Comparison of ENCODE assay signal across 1 cellular context in the genomic region with DNA sequence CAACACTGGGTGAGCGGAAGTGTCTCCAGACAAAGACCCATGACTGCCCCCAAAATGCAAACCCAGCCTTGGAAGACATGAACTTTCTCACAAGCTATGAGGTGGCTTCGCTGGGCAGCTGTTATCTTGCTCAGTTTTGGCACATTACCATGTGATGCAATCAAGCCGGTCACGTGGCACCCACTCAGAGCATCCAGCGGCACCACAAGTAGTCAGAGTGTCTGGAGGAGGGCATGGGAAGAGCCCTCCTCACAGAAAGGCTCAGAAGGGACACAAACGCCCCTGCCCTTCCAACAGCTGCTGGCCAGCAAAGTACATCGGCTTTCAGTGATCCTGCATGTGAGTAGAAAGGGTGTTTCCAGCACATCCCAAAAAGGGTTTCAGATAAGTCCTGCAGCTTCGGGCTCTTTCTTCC.
TF ChIP-seq lines count a peak whose summit lies in the region.

No MANE protein-coding gene starts in this region.

TF ChIP-seq in HEK293, 187 proteins besides CTCF, POLR2A, EP300 and RAD21 (continued from another document and continues in another):
- TF ChIP-seq, protein P1, sequence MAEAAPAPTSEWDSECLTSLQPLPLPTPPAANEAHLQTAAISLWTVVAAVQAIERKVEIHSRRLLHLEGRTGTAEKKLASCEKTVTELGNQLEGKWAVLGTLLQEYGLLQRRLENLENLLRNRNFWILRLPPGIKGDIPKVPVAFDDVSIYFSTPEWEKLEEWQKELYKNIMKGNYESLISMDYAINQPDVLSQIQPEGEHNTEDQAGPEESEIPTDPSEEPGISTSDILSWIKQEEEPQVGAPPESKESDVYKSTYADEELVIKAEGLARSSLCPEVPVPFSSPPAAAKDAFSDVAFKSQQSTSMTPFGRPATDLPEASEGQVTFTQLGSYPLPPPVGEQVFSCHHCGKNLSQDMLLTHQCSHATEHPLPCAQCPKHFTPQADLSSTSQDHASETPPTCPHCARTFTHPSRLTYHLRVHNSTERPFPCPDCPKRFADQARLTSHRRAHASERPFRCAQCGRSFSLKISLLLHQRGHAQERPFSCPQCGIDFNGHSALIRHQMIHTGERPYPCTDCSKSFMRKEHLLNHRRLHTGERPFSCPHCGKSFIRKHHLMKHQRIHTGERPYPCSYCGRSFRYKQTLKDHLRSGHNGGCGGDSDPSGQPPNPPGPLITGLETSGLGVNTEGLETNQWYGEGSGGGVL (tag by site-specific recombination; IDR thresholded peaks at IDR 0.05): no peak
- no peak for TF ChIP-seq REPIN1 (tag by site-specific recombination; IDR thresholded peaks at IDR 0.05; ENCODE audit: low read depth)
- TF ChIP-seq ZBTB21 (tag by site-specific recombination; IDR thresholded peaks at IDR 0.05): peak; percentile 60; the same call in 1 of the 2 replicates
- no peak for TF ChIP-seq ZBTB20 (tag by site-specific recombination; IDR thresholded peaks at IDR 0.05)
- TF ChIP-seq ZSCAN23 (tag by site-specific recombination; IDR thresholded peaks at IDR 0.05): no peak
- TF ChIP-seq, protein P2, sequence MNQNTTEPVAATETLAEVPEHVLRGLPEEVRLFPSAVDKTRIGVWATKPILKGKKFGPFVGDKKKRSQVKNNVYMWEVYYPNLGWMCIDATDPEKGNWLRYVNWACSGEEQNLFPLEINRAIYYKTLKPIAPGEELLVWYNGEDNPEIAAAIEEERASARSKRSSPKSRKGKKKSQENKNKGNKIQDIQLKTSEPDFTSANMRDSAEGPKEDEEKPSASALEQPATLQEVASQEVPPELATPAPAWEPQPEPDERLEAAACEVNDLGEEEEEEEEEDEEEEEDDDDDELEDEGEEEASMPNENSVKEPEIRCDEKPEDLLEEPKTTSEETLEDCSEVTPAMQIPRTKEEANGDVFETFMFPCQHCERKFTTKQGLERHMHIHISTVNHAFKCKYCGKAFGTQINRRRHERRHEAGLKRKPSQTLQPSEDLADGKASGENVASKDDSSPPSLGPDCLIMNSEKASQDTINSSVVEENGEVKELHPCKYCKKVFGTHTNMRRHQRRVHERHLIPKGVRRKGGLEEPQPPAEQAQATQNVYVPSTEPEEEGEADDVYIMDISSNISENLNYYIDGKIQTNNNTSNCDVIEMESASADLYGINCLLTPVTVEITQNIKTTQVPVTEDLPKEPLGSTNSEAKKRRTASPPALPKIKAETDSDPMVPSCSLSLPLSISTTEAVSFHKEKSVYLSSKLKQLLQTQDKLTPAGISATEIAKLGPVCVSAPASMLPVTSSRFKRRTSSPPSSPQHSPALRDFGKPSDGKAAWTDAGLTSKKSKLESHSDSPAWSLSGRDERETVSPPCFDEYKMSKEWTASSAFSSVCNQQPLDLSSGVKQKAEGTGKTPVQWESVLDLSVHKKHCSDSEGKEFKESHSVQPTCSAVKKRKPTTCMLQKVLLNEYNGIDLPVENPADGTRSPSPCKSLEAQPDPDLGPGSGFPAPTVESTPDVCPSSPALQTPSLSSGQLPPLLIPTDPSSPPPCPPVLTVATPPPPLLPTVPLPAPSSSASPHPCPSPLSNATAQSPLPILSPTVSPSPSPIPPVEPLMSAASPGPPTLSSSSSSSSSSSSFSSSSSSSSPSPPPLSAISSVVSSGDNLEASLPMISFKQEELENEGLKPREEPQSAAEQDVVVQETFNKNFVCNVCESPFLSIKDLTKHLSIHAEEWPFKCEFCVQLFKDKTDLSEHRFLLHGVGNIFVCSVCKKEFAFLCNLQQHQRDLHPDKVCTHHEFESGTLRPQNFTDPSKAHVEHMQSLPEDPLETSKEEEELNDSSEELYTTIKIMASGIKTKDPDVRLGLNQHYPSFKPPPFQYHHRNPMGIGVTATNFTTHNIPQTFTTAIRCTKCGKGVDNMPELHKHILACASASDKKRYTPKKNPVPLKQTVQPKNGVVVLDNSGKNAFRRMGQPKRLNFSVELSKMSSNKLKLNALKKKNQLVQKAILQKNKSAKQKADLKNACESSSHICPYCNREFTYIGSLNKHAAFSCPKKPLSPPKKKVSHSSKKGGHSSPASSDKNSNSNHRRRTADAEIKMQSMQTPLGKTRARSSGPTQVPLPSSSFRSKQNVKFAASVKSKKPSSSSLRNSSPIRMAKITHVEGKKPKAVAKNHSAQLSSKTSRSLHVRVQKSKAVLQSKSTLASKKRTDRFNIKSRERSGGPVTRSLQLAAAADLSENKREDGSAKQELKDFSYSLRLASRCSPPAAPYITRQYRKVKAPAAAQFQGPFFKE (tag by site-specific recombination; IDR thresholded peaks at IDR 0.05; ENCODE audit: borderline replicate concordance): no peak
- TF ChIP-seq, protein P3, sequence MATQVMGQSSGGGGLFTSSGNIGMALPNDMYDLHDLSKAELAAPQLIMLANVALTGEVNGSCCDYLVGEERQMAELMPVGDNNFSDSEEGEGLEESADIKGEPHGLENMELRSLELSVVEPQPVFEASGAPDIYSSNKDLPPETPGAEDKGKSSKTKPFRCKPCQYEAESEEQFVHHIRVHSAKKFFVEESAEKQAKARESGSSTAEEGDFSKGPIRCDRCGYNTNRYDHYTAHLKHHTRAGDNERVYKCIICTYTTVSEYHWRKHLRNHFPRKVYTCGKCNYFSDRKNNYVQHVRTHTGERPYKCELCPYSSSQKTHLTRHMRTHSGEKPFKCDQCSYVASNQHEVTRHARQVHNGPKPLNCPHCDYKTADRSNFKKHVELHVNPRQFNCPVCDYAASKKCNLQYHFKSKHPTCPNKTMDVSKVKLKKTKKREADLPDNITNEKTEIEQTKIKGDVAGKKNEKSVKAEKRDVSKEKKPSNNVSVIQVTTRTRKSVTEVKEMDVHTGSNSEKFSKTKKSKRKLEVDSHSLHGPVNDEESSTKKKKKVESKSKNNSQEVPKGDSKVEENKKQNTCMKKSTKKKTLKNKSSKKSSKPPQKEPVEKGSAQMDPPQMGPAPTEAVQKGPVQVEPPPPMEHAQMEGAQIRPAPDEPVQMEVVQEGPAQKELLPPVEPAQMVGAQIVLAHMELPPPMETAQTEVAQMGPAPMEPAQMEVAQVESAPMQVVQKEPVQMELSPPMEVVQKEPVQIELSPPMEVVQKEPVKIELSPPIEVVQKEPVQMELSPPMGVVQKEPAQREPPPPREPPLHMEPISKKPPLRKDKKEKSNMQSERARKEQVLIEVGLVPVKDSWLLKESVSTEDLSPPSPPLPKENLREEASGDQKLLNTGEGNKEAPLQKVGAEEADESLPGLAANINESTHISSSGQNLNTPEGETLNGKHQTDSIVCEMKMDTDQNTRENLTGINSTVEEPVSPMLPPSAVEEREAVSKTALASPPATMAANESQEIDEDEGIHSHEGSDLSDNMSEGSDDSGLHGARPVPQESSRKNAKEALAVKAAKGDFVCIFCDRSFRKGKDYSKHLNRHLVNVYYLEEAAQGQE (tag by site-specific recombination; IDR thresholded peaks at IDR 0.05): no peak
- peak; percentile 66; the same call in 1 of the 2 replicates for TF ChIP-seq GLIS1 (tag by site-specific recombination; IDR thresholded peaks at IDR 0.05)
- TF ChIP-seq GLI2 (tag by site-specific recombination; IDR thresholded peaks at IDR 0.05; ENCODE audit: borderline replicate concordance, low read depth): no peak
- no peak for TF ChIP-seq ZNF544 (tag by site-specific recombination; IDR thresholded peaks at IDR 0.05)
- TF ChIP-seq ZNF24 (tag by site-specific recombination; IDR thresholded peaks at IDR 0.05): peak; percentile 89
- 0 out of 2 replicates have a peak, but pooled peaks have one; percentile 15 for TF ChIP-seq WT1 (tag by site-specific recombination; IDR thresholded peaks at IDR 0.05)
- TF ChIP-seq ZNF585B (tag by site-specific recombination; IDR thresholded peaks at IDR 0.05): no peak
- peak; percentile 86; the same call in 1 of the 2 replicates for TF ChIP-seq ZNF324 (tag by site-specific recombination; IDR thresholded peaks at IDR 0.05)
- peak; percentile 66 for TF ChIP-seq ZXDB (tag by site-specific recombination; IDR thresholded peaks at IDR 0.05)
- peak; percentile 82 for TF ChIP-seq ZBTB17 (tag by site-specific recombination; IDR thresholded peaks at IDR 0.05)
- TF ChIP-seq, protein P4, sequence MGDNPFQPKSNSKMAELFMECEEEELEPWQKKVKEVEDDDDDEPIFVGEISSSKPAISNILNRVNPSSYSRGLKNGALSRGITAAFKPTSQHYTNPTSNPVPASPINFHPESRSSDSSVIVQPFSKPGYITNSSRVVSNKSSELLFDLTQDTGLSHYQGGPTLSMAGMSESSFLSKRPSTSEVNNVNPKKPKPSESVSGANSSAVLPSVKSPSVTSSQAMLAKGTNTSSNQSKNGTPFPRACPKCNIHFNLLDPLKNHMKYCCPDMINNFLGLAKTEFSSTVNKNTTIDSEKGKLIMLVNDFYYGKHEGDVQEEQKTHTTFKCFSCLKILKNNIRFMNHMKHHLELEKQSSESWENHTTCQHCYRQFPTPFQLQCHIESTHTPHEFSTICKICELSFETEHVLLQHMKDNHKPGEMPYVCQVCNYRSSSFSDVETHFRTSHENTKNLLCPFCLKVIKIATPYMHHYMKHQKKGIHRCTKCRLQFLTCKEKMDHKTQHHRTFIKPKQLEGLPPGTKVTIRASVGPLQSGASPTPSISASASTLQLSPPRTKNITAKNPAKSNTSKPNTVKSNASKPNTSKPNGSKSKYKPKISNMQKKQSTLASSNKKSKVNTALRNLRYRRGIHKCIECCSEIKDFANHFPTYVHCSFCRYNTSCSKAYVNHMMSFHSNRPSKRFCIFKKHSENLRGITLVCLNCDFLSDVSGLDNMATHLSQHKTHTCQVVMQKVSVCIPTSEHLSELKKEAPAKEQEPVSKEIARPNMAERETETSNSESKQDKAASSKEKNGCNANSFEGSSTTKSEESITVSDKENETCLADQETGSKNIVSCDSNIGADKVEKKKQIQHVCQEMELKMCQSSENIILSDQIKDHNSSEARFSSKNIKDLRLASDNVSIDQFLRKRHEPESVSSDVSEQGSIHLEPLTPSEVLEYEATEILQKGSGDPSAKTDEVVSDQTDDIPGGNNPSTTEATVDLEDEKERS (tag by site-specific recombination; IDR thresholded peaks at IDR 0.05): no peak
- TF ChIP-seq, protein P5, sequence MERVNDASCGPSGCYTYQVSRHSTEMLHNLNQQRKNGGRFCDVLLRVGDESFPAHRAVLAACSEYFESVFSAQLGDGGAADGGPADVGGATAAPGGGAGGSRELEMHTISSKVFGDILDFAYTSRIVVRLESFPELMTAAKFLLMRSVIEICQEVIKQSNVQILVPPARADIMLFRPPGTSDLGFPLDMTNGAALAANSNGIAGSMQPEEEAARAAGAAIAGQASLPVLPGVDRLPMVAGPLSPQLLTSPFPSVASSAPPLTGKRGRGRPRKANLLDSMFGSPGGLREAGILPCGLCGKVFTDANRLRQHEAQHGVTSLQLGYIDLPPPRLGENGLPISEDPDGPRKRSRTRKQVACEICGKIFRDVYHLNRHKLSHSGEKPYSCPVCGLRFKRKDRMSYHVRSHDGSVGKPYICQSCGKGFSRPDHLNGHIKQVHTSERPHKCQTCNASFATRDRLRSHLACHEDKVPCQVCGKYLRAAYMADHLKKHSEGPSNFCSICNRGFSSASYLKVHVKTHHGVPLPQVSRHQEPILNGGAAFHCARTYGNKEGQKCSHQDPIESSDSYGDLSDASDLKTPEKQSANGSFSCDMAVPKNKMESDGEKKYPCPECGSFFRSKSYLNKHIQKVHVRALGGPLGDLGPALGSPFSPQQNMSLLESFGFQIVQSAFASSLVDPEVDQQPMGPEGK (tag by site-specific recombination; IDR thresholded peaks at IDR 0.05): peak; percentile 49
- TF ChIP-seq ZNF341 (tag by site-specific recombination; IDR thresholded peaks at IDR 0.05; ENCODE audit: low read depth): peak; percentile 86
- TF ChIP-seq SCRT2 (tag by site-specific recombination; IDR thresholded peaks at IDR 0.05): peak; percentile 81
- TF ChIP-seq ZFP69B (tag by site-specific recombination; IDR thresholded peaks at IDR 0.05): 0 out of 2 replicates have a peak, but pooled peaks have one; percentile 29
- TF ChIP-seq ZNF23 (tag by site-specific recombination; IDR thresholded peaks at IDR 0.05; ENCODE audit: borderline replicate concordance): no peak
- no peak for TF ChIP-seq MEIS1 (CRISPR knock-in tag; IDR thresholded peaks at IDR 0.05; ENCODE audit: borderline replicate concordance)
- TF ChIP-seq ZNF175 (tag by site-specific recombination; IDR thresholded peaks at IDR 0.05): no peak
- TF ChIP-seq BCL11A (tag by site-specific recombination; IDR thresholded peaks at IDR 0.05; ENCODE audit: low read depth): no peak
- no peak for TF ChIP-seq HOXA7 (CRISPR knock-in tag; IDR thresholded peaks at IDR 0.05; ENCODE audit: borderline replicate concordance)
- peak; percentile 63 for TF ChIP-seq ZNF366 (tag by site-specific recombination; conservative IDR thresholded peaks at IDR 0.05)
- no peak for TF ChIP-seq ZNF214 (tag by site-specific recombination; IDR thresholded peaks at IDR 0.05; ENCODE audit: borderline replicate concordance)
- TF ChIP-seq KLF7 (tag by site-specific recombination; IDR thresholded peaks at IDR 0.05; ENCODE audit: borderline replicate concordance): no peak
- no peak for TF ChIP-seq RBAK (tag by site-specific recombination; IDR thresholded peaks at IDR 0.05)
- no peak for TF ChIP-seq ZNF548 (tag by site-specific recombination; IDR thresholded peaks at IDR 0.05)
- no peak for TF ChIP-seq ZNF530 (tag by site-specific recombination; IDR thresholded peaks at IDR 0.05; ENCODE audit: low read depth)
- no peak for TF ChIP-seq ZNF157 (tag by site-specific recombination; IDR thresholded peaks at IDR 0.05)
- TF ChIP-seq ZNF266 (tag by site-specific recombination; IDR thresholded peaks at IDR 0.05; ENCODE audit: low read depth): no peak
- peak; percentile 48; the same call in 1 of the 2 replicates for TF ChIP-seq PRDM1 (tag by site-specific recombination; IDR thresholded peaks at IDR 0.05)
- TF ChIP-seq ZNF169 (tag by site-specific recombination; IDR thresholded peaks at IDR 0.05): no peak
- TF ChIP-seq ZNF623 (tag by site-specific recombination; IDR thresholded peaks at IDR 0.05): no peak
- no peak for TF ChIP-seq ZNF76 (tag by site-specific recombination; IDR thresholded peaks at IDR 0.05; ENCODE audit: borderline replicate concordance, low read depth)
- TF ChIP-seq, protein P6, sequence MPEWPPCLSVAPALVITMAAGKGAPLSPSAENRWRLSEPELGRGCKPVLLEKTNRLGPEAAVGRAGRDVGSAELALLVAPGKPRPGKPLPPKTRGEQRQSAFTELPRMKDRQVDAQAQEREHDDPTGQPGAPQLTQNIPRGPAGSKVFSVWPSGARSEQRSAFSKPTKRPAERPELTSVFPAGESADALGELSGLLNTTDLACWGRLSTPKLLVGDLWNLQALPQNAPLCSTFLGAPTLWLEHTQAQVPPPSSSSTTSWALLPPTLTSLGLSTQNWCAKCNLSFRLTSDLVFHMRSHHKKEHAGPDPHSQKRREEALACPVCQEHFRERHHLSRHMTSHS (tag by site-specific recombination; IDR thresholded peaks at IDR 0.05): no peak
- TF ChIP-seq ZNF248 (tag by site-specific recombination; IDR thresholded peaks at IDR 0.05): no peak
- TF ChIP-seq, protein P7, sequence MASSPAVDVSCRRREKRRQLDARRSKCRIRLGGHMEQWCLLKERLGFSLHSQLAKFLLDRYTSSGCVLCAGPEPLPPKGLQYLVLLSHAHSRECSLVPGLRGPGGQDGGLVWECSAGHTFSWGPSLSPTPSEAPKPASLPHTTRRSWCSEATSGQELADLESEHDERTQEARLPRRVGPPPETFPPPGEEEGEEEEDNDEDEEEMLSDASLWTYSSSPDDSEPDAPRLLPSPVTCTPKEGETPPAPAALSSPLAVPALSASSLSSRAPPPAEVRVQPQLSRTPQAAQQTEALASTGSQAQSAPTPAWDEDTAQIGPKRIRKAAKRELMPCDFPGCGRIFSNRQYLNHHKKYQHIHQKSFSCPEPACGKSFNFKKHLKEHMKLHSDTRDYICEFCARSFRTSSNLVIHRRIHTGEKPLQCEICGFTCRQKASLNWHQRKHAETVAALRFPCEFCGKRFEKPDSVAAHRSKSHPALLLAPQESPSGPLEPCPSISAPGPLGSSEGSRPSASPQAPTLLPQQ (tag by site-specific recombination; IDR thresholded peaks at IDR 0.05): peak; percentile 81; the same call in 1 of the 2 replicates
- TF ChIP-seq ZNF561 (tag by site-specific recombination; IDR thresholded peaks at IDR 0.05; ENCODE audit: borderline replicate concordance): peak; percentile 61; the same call in 1 of the 2 replicates
- TF ChIP-seq ZNF335 (tag by site-specific recombination; conservative IDR thresholded peaks at IDR 0.05): 0 out of 2 replicates have a peak, but pooled peaks have one; percentile 30
